In genomic region chr7:105800442-105800841, GRCh38 we compare ENCODE assay signal across 8 cellular contexts.
DNase-seq lines count a peak whose midpoint lies in the region; ATAC-seq and TF ChIP-seq lines count a peak whose summit lies in the region.
"Had no signal": no experiment of that assay in that cellular context is flagged by ENCODE, and none has a peak within 500 bp of the region (broad histone marks: within the 10 kb centered on the region; RNA-seq: fewer than 3 reads in every experiment).

No MANE protein-coding gene starts in this region.

- H3K4ac ChIP-seq in trophoblast cell (ENCODE audit: low read depth, low read length) = no peak overlapping the region

- H3K79me2 ChIP-seq in trophoblast cell (ENCODE audit: control insufficient read depth, insufficient read depth, low read length, poor library complexity) = no peaks in the 10 kb centered on the region

- H2BK5ac ChIP-seq in trophoblast cell (ENCODE audit: low read depth, low read length, poor library complexity) = no peak overlapping the region

- H3K27ac ChIP-seq in trophoblast cell (ENCODE audit: low read depth, low read length) = no peak overlapping the region

- TF ChIP-seq POLR2A in GM18505 (IDR thresholded peaks at IDR 0.05; ENCODE audit: borderline replicate concordance, extremely low read depth, insufficient read depth, insufficient read length) = no peak

- WGBS in trophoblast cell (ENCODE audit: extremely low coverage, insufficient coverage, insufficient read length) = no CpG with 5 or more reads among the region's 3 CpGs

- no peak overlapping the region for H3K9ac ChIP-seq in trophoblast cell (ENCODE audit: low read length)

- peak; percentile 62 for DNase-seq in GM03348 (ENCODE audit: low spot score)
- no peak for DNase-seq in trophoblast cell
- DNase-seq in NCI-H1417 treated with DMSO at 0.1 percent for 48 hours (lab: John Stamatoyannopoulos, UW) = no peak
- DNase-seq: anterior cingulate cortex had no signal

- peaks cover 2% of the 10 kb centered on the region for H3K9me3 ChIP-seq in trophoblast cell (ENCODE audit: insufficient read depth, low read depth, low read length)

- no peaks in the 10 kb centered on the region for H3K36me3 ChIP-seq in trophoblast cell (ENCODE audit: control insufficient read depth in 1 of 2, insufficient read depth in 2 of 2, low read length in 2 of 2)

- ATAC-seq in GM21619 (IDR thresholded peaks at IDR 0.05; ENCODE audit: unreplicated experiment) (peak; percentile 67), esophagus mucosa (no peak), GM18505 (IDR thresholded peaks at IDR 0.05; ENCODE audit: unreplicated experiment) (no peak)
- peak; percentile 95 for ATAC-seq in activated T-helper 17 cell treated with anti-CD3 and anti-CD28 coated beads, Interleukin-2, amount 50 U/mL, for 72 hours (replicated peaks)

- no peaks in the 10 kb centered on the region for H3K36me3 Mint-ChIP-seq in activated T-helper 17 cell treated with anti-CD3 and anti-CD28 coated beads, Interleukin-2, amount 50 U/mL, for 72 hours (ENCODE audit: low read depth)

- no peak overlapping the region for H2AK5ac ChIP-seq in trophoblast cell (ENCODE audit: low read length)

- no peaks in the 10 kb centered on the region for H3K27me3 ChIP-seq in trophoblast cell (ENCODE audit: insufficient read depth, low read length)

- H3K79me1 ChIP-seq in trophoblast cell (ENCODE audit: low read length) = peaks cover 2% of the 10 kb centered on the region

- H3K23ac ChIP-seq in trophoblast cell (ENCODE audit: low read length) = no peak overlapping the region

- no peaks in the 10 kb centered on the region for H3K27me3 Mint-ChIP-seq in activated T-helper 17 cell treated with anti-CD3 and anti-CD28 coated beads, Interleukin-2, amount 50 U/mL, for 72 hours

- H2BK120ac ChIP-seq in trophoblast cell (ENCODE audit: insufficient read depth, low read length, poor library complexity) = no peak overlapping the region

- no peak overlapping the region for H2AFZ ChIP-seq in trophoblast cell (ENCODE audit: insufficient read depth, low read length, poor library complexity)

- H3K14ac ChIP-seq in trophoblast cell (ENCODE audit: low read length) = no peak overlapping the region

- H2BK12ac ChIP-seq in trophoblast cell (ENCODE audit: low read length) = peak overlapping the region; percentile 42

- H4K12ac ChIP-seq in trophoblast cell (ENCODE audit: low read depth, low read length) = no peak overlapping the region

- H3K18ac ChIP-seq in trophoblast cell (ENCODE audit: low read length) = no peak overlapping the region

- peaks cover 19% of the 10 kb centered on the region for H3K4me1 Mint-ChIP-seq in activated T-helper 17 cell treated with anti-CD3 and anti-CD28 coated beads, Interleukin-2, amount 50 U/mL, for 72 hours

- H4K91ac ChIP-seq in trophoblast cell (ENCODE audit: low read depth, low read length) = no peak overlapping the region

- H3K4me3 ChIP-seq in trophoblast cell (ENCODE audit: low read depth, low read length) = no peak overlapping the region

- peak overlapping the region; percentile 57 for H3K4me3 Mint-ChIP-seq in activated T-helper 17 cell treated with anti-CD3 and anti-CD28 coated beads, Interleukin-2, amount 50 U/mL, for 72 hours

- no peak overlapping the region for H3K4me2 ChIP-seq in trophoblast cell (ENCODE audit: low read length)

- H4K8ac ChIP-seq in trophoblast cell (ENCODE audit: low read depth, low read length) = no peak overlapping the region

- no peaks in the 10 kb centered on the region for H3K9me3 Mint-ChIP-seq in activated T-helper 17 cell treated with anti-CD3 and anti-CD28 coated beads, Interleukin-2, amount 50 U/mL, for 72 hours

- H3K4me1 ChIP-seq in trophoblast cell (ENCODE audit: control insufficient read depth in 1 of 2, insufficient read depth in 2 of 2, low read length in 2 of 2) = peaks cover 22 to 39% of the 10 kb centered on the region in 2 experiments

- peak overlapping the region; percentile 47 for H3K27ac Mint-ChIP-seq in activated T-helper 17 cell treated with anti-CD3 and anti-CD28 coated beads, Interleukin-2, amount 50 U/mL, for 72 hours

Comparison
In these comparisons a context has a peak if more than half of its experiments do, and no peak if none do; other contexts are left out.
1. ATAC-seq: peak in GM21619 (single experiment) and activated T-helper 17 cell treated with anti-CD3 and anti-CD28 coated beads, Interleukin-2, amount 50 U/mL, for 72 hours (single experiment); none in esophagus mucosa (single experiment) and GM18505 (single experiment).